ENCODE assay signal across 1 cellular context in the genomic region with DNA sequence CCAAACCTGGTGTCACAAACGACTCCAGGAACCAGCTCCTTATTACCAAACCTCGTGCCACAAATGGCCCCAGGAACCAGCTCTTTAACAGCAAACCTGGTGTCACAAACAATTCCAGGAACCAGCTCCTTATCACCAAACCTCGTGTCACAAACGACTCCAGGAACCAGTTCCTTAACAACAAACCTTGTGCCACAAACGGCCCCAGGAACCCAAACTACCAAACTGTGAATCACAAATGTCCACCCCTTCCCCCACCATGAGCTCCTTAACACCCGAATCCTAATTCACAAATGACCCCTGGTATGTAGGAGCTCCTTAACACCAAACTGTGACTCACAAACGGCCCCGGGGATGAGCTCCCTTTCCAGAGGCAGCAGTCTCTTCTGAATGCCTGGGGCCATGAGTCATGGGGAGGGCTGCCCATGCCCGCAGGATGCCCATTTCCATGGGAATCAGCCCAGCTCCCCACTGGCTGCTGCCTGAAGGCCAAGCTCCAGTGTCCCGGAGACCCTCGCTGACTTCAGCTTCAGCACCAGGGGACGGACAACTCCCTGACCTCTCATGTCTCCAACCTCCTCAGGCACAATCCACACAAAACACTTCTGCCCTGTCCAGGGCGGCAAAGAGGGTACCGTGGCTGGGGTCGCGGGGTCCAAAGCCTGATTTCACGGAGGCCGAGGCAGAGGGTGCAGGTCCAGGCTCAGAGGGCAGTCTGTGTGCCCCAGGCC.
TF ChIP-seq lines count a peak whose summit lies in the region.

No MANE protein-coding gene starts in this region.

TF ChIP-seq in endothelial cell of umbilical vein, 7 proteins besides CTCF, POLR2A, EP300 and RAD21:
- TF ChIP-seq JUN (IDR thresholded peaks at IDR 0.05; ENCODE audit: borderline replicate concordance, insufficient read depth, insufficient read length, low read depth) (peak; percentile 60), GATA2 (IDR thresholded peaks at IDR 0.05; ENCODE audit: insufficient read depth, insufficient read length, low read depth, low read length) (no peak), FOS (IDR thresholded peaks at IDR 0.05; ENCODE audit: borderline replicate concordance, insufficient read depth, low read length) (peak; percentile 76)
